ENCODE assay signal across 8 cellular contexts in the genomic region with DNA sequence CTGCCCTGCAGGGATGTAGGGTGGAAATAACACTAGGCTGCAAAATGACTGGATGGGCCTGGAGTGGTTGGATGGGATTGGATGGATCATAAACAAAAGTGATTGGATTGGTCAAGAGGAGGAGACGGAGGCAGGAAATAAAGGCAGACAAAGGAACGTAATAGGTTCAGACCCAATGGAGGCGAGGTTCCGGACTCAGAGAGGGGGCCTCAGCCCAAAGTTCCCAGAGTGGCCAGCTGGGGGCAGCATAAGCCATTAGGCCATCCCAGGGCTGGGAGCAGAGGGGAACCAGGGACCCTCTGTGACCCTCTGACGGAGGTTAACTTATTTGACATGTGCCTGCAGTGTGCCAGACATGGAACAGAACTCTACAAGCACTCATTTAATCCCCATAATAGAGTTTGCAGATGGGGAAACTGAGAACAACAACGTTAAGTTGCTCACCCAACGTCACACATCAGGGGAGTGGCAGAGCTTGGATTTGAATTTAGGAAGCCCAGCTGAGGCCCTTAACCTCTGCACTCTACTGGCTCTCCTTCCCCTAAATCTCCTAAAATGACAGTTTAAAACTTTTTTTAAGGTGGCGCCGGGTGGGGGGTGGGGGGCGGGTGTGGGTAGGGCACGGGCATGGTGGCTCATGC. TPM values are rescaled to one million over a fixed set of nuclear protein-coding genes. Genes with fewer than 3 reads are reported as not detected.
DNase-seq lines count a peak whose midpoint lies in the region; ATAC-seq and TF ChIP-seq lines count a peak whose summit lies in the region.

No MANE protein-coding gene starts in this region.

- H3K27me3 ChIP-seq in BE2C: no peaks in the 10 kb centered on the region

- H3K9me3 Mint-ChIP-seq in stimulated activated effector memory CD8-positive, alpha-beta T cell treated with anti-CD3 and anti-CD28 coated beads, Interleukin-12 subunit alpha, Interleukin-12 subunit beta, amount 100 ng/mL, for 72 hours: no peaks in the 10 kb centered on the region

- H3K9me3 ChIP-seq in BE2C: no peaks in the 10 kb centered on the region

- H3K4me1 Mint-ChIP-seq in stimulated activated effector memory CD8-positive, alpha-beta T cell treated with anti-CD3 and anti-CD28 coated beads, Interleukin-12 subunit alpha, Interleukin-12 subunit beta, amount 100 ng/mL, for 72 hours: peaks cover 11% of the 10 kb centered on the region

- no peak overlapping the region for H3K4me3 Mint-ChIP-seq in stimulated activated effector memory CD8-positive, alpha-beta T cell treated with anti-CD3 and anti-CD28 coated beads, Interleukin-12 subunit alpha, Interleukin-12 subunit beta, amount 100 ng/mL, for 72 hours

- H3K36me3 ChIP-seq in BE2C: no peaks in the 10 kb centered on the region

- peaks cover 5% of the 10 kb centered on the region for H3K4me1 ChIP-seq in BE2C

- peak; percentile 89 for ATAC-seq in stimulated activated effector memory CD8-positive, alpha-beta T cell treated with anti-CD3 and anti-CD28 coated beads, Interleukin-12 subunit alpha, Interleukin-12 subunit beta, amount 100 ng/mL, for 72 hours
- ATAC-seq in GM21360 (IDR thresholded peaks at IDR 0.05; ENCODE audit: unreplicated experiment): no peak

- peak; percentile 80 for TF ChIP-seq CTCF in BE2C (IDR thresholded peaks at IDR 0.05; ENCODE audit: low read depth, low read length)

- H3K36me3 Mint-ChIP-seq in stimulated activated effector memory CD8-positive, alpha-beta T cell treated with anti-CD3 and anti-CD28 coated beads, Interleukin-12 subunit alpha, Interleukin-12 subunit beta, amount 100 ng/mL, for 72 hours: peaks cover 6% of the 10 kb centered on the region

- DNase-seq in BE2C (peak; percentile 65), Kasumi-1 (lab: John Stamatoyannopoulos, UW) (peak; percentile 60 to 71), ecto neural progenitor cell (ENCODE audit: low spot score) (peak; percentile 74), mucosa of gallbladder (ENCODE audit: low spot score) (peak; percentile 52), DMS114 treated with DMSO at 0.1 percent for 48 hours (lab: John Stamatoyannopoulos, UW; ENCODE audit: unreplicated experiment) (no peak)
- peak; percentile 61 to 70 for DNase-seq in activated CD4-positive, alpha-beta T cell treated with anti-CD3 and anti-CD28 coated beads, Interleukin-2, amount 50 U/mL, for 4 hours
- DNase-seq in stimulated activated effector memory CD8-positive, alpha-beta T cell treated with anti-CD3 and anti-CD28 coated beads, Interleukin-12 subunit alpha, Interleukin-12 subunit beta, amount 100 ng/mL, for 72 hours (ENCODE audit: low spot score in 2 of 2): peak; percentile 70 to 87

- H3K4me3 ChIP-seq in BE2C (ENCODE audit: low read depth, low read length): no peak overlapping the region

- no peak overlapping the region for H3K27ac Mint-ChIP-seq in stimulated activated effector memory CD8-positive, alpha-beta T cell treated with anti-CD3 and anti-CD28 coated beads, Interleukin-12 subunit alpha, Interleukin-12 subunit beta, amount 100 ng/mL, for 72 hours

RNA-seq across cellular contexts. Expression of a gene that starts 15.3 kb away (rescaled TPM):
- polyA plus RNA-seq in BE2C (2012; ENCODE audit: insufficient read depth, insufficient read length, low read depth): 288 TPM
- total RNA-seq in mucosa of gallbladder: 92.3 TPM

RNA-seq across cellular contexts. Expression of a gene that starts 15.8 kb away (rescaled TPM):
- 47.3 TPM for polyA plus RNA-seq in BE2C (2012; ENCODE audit: insufficient read depth, insufficient read length, low read depth)
- total RNA-seq in mucosa of gallbladder: 0.78 TPM

RNA-seq across cellular contexts. Expression of a gene that starts 47.3 kb away (rescaled TPM):
- polyA plus RNA-seq in BE2C (2012; ENCODE audit: insufficient read depth, insufficient read length, low read depth): 7.0 TPM
- total RNA-seq in mucosa of gallbladder: 19.8 TPM
